Comparison of ENCODE assay signal across 8 cellular contexts in genomic region chr3:25592510-25592968, GRCh38.
DNase-seq lines count a peak whose midpoint lies in the region; FAIRE-seq and TF ChIP-seq lines count a peak whose summit lies in the region.

No MANE protein-coding gene starts in this region.

- 0 out of 2 replicates have a peak, but pooled peaks have one; percentile 23 for TF ChIP-seq CTCF in Loucy (conservative IDR thresholded peaks at IDR 0.05; ENCODE audit: low read length)
- TF ChIP-seq CTCF in H1 (IDR thresholded peaks at IDR 0.05; ENCODE audit: control extremely low read depth in 1 of 3, insufficient read depth in 1 of 3, low read depth in 1 of 3, low read length in 3 of 3): peak in 2 of 3 experiments; percentile 23 to 24; a peak in 2 of 4 replicates
- peak; percentile 8 for TF ChIP-seq CTCF in nephron progenitor cell (IDR thresholded peaks at IDR 0.05)
- TF ChIP-seq CTCF in colonic mucosa (IDR thresholded peaks at IDR 0.05): no peak

- H3K27ac ChIP-seq in H1 (ENCODE audit: low read depth, low read length): no peak overlapping the region
- H3K27ac ChIP-seq in Karpas-422 (ENCODE audit: low read length): no peak overlapping the region
- H3K27ac ChIP-seq in colonic mucosa: no peak overlapping the region

- 72% methylated on average over 3 of the region's 3 CpGs; no CpG with 5 or more reads in 1 of the 2 experiments for WGBS in H1 (ENCODE audit: extremely low coverage in 1 of 2, insufficient coverage in 1 of 2, insufficient read length in 1 of 2, insufficient replicate concordance in 2 of 2, low coverage in 1 of 2, low lambda C conversion rate in 2 of 2, missing lambda C conversion rate in 1 of 2), 2 experiments

- H3K9me3 ChIP-seq in Loucy (ENCODE audit: insufficient read depth, low read depth, low read length) (no peaks in the 10 kb centered on the region), H1 (ENCODE audit: insufficient read depth in 2 of 2, low read depth in 1 of 2, low read length in 1 of 2) (no peaks in the 10 kb centered on the region), Karpas-422 (ENCODE audit: low read length) (no peaks in the 10 kb centered on the region), colonic mucosa (no peaks in the 10 kb centered on the region)

- no peaks in the 10 kb centered on the region for H3K9me3 Mint-ChIP-seq in nephron progenitor cell

- H4K20me1 ChIP-seq in Loucy (ENCODE audit: insufficient read depth, low read length, poor library complexity, severe bottlenecking): no peaks in the 10 kb centered on the region
- peaks cover 0 to 2% of the 10 kb centered on the region in 2 experiments for H4K20me1 ChIP-seq in H1 (replicated peaks in 1 of 2; ENCODE audit: control insufficient read depth in 1 of 2, insufficient read depth in 2 of 2, low read length in 2 of 2)
- 0 out of 2 replicates have a peak, but pooled peaks cover 3% of the 10 kb centered on the region for H4K20me1 ChIP-seq in Karpas-422 (ENCODE audit: insufficient read depth, low read depth, low read length)

- no peak overlapping the region; the same call in 1 of the 2 replicates for H2BK15ac ChIP-seq in H1 (ENCODE audit: low read length)

- peaks cover 35% of the 10 kb centered on the region for H3K36me3 Mint-ChIP-seq in nephron progenitor cell (ENCODE audit: low read depth)

- H3K14ac ChIP-seq in H1 (ENCODE audit: insufficient read length): no peak overlapping the region

- intact Hi-C loops in colonic mucosa (cut with DNase I): loop anchor here (5.0 kb wide), 2 partner anchors 630 to 820 kb away; no protein-coding TSS in a partner anchor

- H2BK5ac ChIP-seq in H1 (ENCODE audit: low read depth, low read length): no peak overlapping the region

- no peak overlapping the region for H2BK20ac ChIP-seq in H1 (ENCODE audit: low read length)

- POLR2A ChIA-PET in H1 (lab: Charles Lee; ENCODE audit: partially characterized antibody): no interaction called here

- no peak for FAIRE-seq in H1 (lab: Jason Lieb, UNC)

- H3K4me1 ChIP-seq in Loucy (ENCODE audit: insufficient read depth, low read length, poor library complexity, severe bottlenecking) (no peaks in the 10 kb centered on the region), H1 (replicated peaks in 1 of 4; ENCODE audit: control insufficient read depth in 3 of 4, insufficient read depth in 4 of 4, low read length in 3 of 4) (peaks cover 0 to 4% (median 2%) of the 10 kb centered on the region in 4 experiments; a peak in 3 of 7 replicates), Karpas-422 (ENCODE audit: low read length) (no peaks in the 10 kb centered on the region), colonic mucosa (no peaks in the 10 kb centered on the region)

- H3K79me2 ChIP-seq in Loucy (ENCODE audit: insufficient read depth, low read length): no peaks in the 10 kb centered on the region
- H3K79me2 ChIP-seq in H1 (ENCODE audit: control insufficient read depth in 1 of 2, insufficient read depth in 2 of 2, low read length in 2 of 2): no peaks in the 10 kb centered on the region
- no peaks in the 10 kb centered on the region for H3K79me2 ChIP-seq in Karpas-422 (ENCODE audit: low read length)

- H4K5ac ChIP-seq in H1 (ENCODE audit: insufficient read length, low read depth, low read length): no peak overlapping the region

- no peak overlapping the region for H4K8ac ChIP-seq in H1 (ENCODE audit: extremely low read depth, insufficient read depth, low read length)

- H3K4me3 Mint-ChIP-seq in nephron progenitor cell: no peak overlapping the region

- H3K9ac ChIP-seq in Loucy (ENCODE audit: low read depth, low read length, poor library complexity, severe bottlenecking) (no peak overlapping the region), H1 (replicated peaks in 1 of 4; ENCODE audit: extremely low read depth in 1 of 4, low read depth in 3 of 4, low read length in 3 of 4) (0 out of 7 replicates have a peak overlapping the region, but pooled peaks of 1 of the 4 experiments have one; percentile 27), Karpas-422 (ENCODE audit: low read length) (no peak overlapping the region), colonic mucosa (ENCODE audit: low read depth in 2 of 2, low read length in 2 of 2) (no peak overlapping the region)

- CTCF ChIA-PET in H1 (lab: Charles Lee; ENCODE audit: partially characterized antibody): interaction anchor here (0.6 to 11.9 kb wide), 28 partner anchors 9 to 866 kb away, joined by 3 to 138 read pairs (median 5); no protein-coding TSS in a partner anchor

- no peak overlapping the region for H3K56ac ChIP-seq in H1 (replicated peaks; ENCODE audit: insufficient read length, low read depth, low read length)

- no peak overlapping the region for H3K4me3 ChIP-seq in Loucy (ENCODE audit: low read length, poor library complexity, severe bottlenecking)
- no peak overlapping the region for H3K4me3 ChIP-seq in H1 (ENCODE audit: extremely low read depth in 1 of 4, insufficient read depth in 2 of 4, low read depth in 3 of 4, low read length in 4 of 4)
- H3K4me3 ChIP-seq in Karpas-422 (ENCODE audit: low read length): no peak overlapping the region
- no peak overlapping the region for H3K4me3 ChIP-seq in colonic mucosa

- no peak overlapping the region for H3K23ac ChIP-seq in H1 (ENCODE audit: insufficient read length)

- H2AFZ ChIP-seq in Loucy (ENCODE audit: low read length) (no peak overlapping the region), H1 (ENCODE audit: low read length) (no peak overlapping the region), Karpas-422 (ENCODE audit: low read length) (no peak overlapping the region)

- no peak overlapping the region for H2BK12ac ChIP-seq in H1 (ENCODE audit: low read depth, low read length)

- TF ChIP-seq RAD21 in H1 (IDR thresholded peaks at IDR 0.05 in 1 of 2, conservative IDR thresholded peaks at IDR 0.05 in 1 of 2; ENCODE audit: low read depth in 2 of 2, low read length in 2 of 2): peak; percentile 35 to 54

- no peak for TF ChIP-seq EP300 in H1 (IDR thresholded peaks at IDR 0.05; ENCODE audit: borderline replicate concordance in 1 of 2, low read depth in 2 of 2, low read length in 2 of 2)

- H4K91ac ChIP-seq in H1 (replicated peaks; ENCODE audit: insufficient read length, low read length): no peak overlapping the region

- no peaks in the 10 kb centered on the region for H3K27me3 Mint-ChIP-seq in nephron progenitor cell (ENCODE audit: low read depth, poor library complexity)

- DNase-seq in EL: peak; percentile 91
- DNase-seq in H1 (ENCODE audit: low read depth in 1 of 2, low spot score in 2 of 2): no peak
- no peak for DNase-seq in nephron progenitor cell
- no peak for DNase-seq in Karpas-422
- no peak for DNase-seq in dermis blood vessel endothelial cell
- no peak for DNase-seq in colonic mucosa
- DNase-seq in NCI-H2029 (lab: John Stamatoyannopoulos, UW): no peak

- no peak overlapping the region for H3K27ac Mint-ChIP-seq in nephron progenitor cell

- no peaks in the 10 kb centered on the region for H3K27me3 ChIP-seq in Loucy (ENCODE audit: insufficient read depth, low read length, poor library complexity, severe bottlenecking)
- H3K27me3 ChIP-seq in H1 (replicated peaks in 1 of 4; ENCODE audit: control insufficient read depth in 3 of 4, extremely low read depth in 1 of 4, insufficient read depth in 3 of 4, low read length in 3 of 4): no peaks in the 10 kb centered on the region
- no peaks in the 10 kb centered on the region for H3K27me3 ChIP-seq in Karpas-422 (ENCODE audit: low read length)
- H3K27me3 ChIP-seq in colonic mucosa: no peaks in the 10 kb centered on the region

- peaks cover 27% of the 10 kb centered on the region for H3K4me1 Mint-ChIP-seq in nephron progenitor cell

- H3K9me2 ChIP-seq in Loucy (replicated peaks; ENCODE audit: low read depth, low read length): no peaks in the 10 kb centered on the region
- H3K9me2 ChIP-seq in Karpas-422 (replicated peaks; ENCODE audit: insufficient read depth, low read length): no peaks in the 10 kb centered on the region

- H3K79me1 ChIP-seq in H1 (ENCODE audit: low read depth, low read length): no peaks in the 10 kb centered on the region

- H3K4ac ChIP-seq in H1 (replicated peaks; ENCODE audit: insufficient read length, low read depth, low read length): no peak overlapping the region

- no peak overlapping the region for H3K18ac ChIP-seq in H1 (ENCODE audit: extremely low read depth, low read length)

- H2AK5ac ChIP-seq in H1 (ENCODE audit: low read depth, low read length): no peak overlapping the region

- TF ChIP-seq POLR2A in H1 (IDR thresholded peaks at IDR 0.05; ENCODE audit: control extremely low read depth in 1 of 2, low read depth in 2 of 2, low read length in 2 of 2): no peak

- peaks cover 20% of the 10 kb centered on the region; the same call in 1 of the 2 replicates for H3K36me3 ChIP-seq in Loucy (ENCODE audit: insufficient read depth, low read length)
- peaks cover 0 to 2% (median 0%) of the 10 kb centered on the region in 4 experiments; a peak in 2 of 8 replicates for H3K36me3 ChIP-seq in H1 (ENCODE audit: control insufficient read depth in 2 of 4, insufficient read depth in 4 of 4, low read length in 3 of 4)
- peaks cover 3% of the 10 kb centered on the region; the same call in 1 of the 2 replicates for H3K36me3 ChIP-seq in Karpas-422 (ENCODE audit: insufficient read depth, low read length)
- H3K36me3 ChIP-seq in colonic mucosa: no peaks in the 10 kb centered on the region

- no peak overlapping the region for H2BK120ac ChIP-seq in H1 (replicated peaks; ENCODE audit: low read depth, low read length)

- H3K23me2 ChIP-seq in H1 (ENCODE audit: low read depth, low read length): no peaks in the 10 kb centered on the region

- H3F3A ChIP-seq in Loucy (ENCODE audit: low read depth): no peaks in the 10 kb centered on the region; the same call in 1 of the 2 replicates

- H3K4me2 ChIP-seq in Loucy (ENCODE audit: low read depth, low read length, poor library complexity, severe bottlenecking): no peak overlapping the region
- no peak overlapping the region for H3K4me2 ChIP-seq in H1 (ENCODE audit: insufficient read depth in 1 of 2, low read depth in 2 of 2, low read length in 2 of 2)
- H3K4me2 ChIP-seq in Karpas-422 (ENCODE audit: low read depth, low read length, poor library complexity, severe bottlenecking): no peak overlapping the region

TF ChIP-seq in H1, 55 proteins besides CTCF, POLR2A, EP300 and RAD21 (continues in another document):
- TF ChIP-seq ASH2L (IDR thresholded peaks at IDR 0.05; ENCODE audit: low read length): no peak
- TF ChIP-seq RNF2 (IDR thresholded peaks at IDR 0.05; ENCODE audit: borderline replicate concordance, low read depth, low read length, missing control alignments, poor library complexity, severe bottlenecking): no peak
- no peak for TF ChIP-seq RXRA (IDR thresholded peaks at IDR 0.05; ENCODE audit: insufficient read depth, low read depth, low read length)
- no peak for TF ChIP-seq HDAC2 (IDR thresholded peaks at IDR 0.05; ENCODE audit: borderline replicate concordance in 1 of 2, low read depth in 2 of 2, low read length in 2 of 2)
- no peak for TF ChIP-seq E2F6 (IDR thresholded peaks at IDR 0.05)
- TF ChIP-seq MAFK (IDR thresholded peaks at IDR 0.05; ENCODE audit: low read depth, low read length): no peak
